Comparison of ENCODE assay signal across 19 cellular contexts in the genomic region with DNA sequence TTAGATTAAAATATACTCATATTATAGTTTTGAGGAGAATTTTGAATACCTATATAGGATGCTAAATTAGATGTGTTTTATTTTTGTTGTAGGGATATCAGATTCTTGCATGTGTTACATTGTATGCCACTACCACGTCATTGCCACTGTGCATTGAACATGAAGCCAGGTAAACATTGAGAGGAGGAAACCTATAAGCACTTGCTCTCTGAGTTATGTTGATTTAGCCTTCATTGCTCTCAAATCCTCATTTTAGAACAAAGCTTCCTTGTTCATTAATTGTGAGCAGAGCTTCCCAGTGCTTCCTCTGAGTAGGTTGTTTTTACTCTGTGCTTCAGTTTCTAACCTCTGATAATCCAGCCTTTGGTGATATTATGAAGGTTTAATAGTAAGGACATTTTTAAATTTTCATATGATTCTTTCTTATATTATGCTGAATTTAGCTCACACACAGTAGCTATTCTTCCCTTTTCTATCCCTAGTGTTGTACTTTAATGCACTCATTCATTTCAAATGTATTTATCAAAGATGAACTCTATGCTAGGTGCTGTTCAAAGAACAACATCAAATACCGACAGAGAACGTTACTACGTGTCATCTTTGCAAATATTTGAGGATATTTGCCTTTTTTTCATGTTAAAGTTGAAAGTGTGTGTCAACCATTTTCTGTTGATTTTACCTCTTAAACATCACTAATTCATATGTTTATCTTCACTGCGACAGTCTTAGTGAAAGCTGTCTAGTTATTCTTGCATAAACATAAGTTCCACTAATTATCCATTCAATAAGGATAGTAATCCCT.
"Had no signal": no experiment of that assay in that cellular context is flagged by ENCODE, and none has a peak within 500 bp of the region (broad histone marks: within the 10 kb centered on the region; RNA-seq: fewer than 3 reads in every experiment).

No MANE protein-coding gene starts in this region.

- H3K4me3 Mint-ChIP-seq: activated CD4-positive, alpha-beta T cell treated with anti-CD3 and anti-CD28 coated beads, Interleukin-2, amount 10 ng/mL, durations not matched to agents 24 days and 14 days; activated naive CD8-positive, alpha-beta T cell treated with anti-CD3 and anti-CD28 coated beads, Interleukin-2, amount 50 U/mL, for 24 hours; memory B cell; natural killer cell treated with Interleukin-12 subunit alpha and Interleukin-12 subunit beta and Interleukin-15 and Interleukin-18, amount 100 ng/mL, for 72 hours; type B pancreatic cell had no signal

- H3K9me3 Mint-ChIP-seq: type B pancreatic cell had no signal

- H3K27me3 ChIP-seq: cardiac muscle cell, esophagus squamous epithelium, foreskin keratinocyte, sigmoid colon, suprapubic skin had no signal

- H3K4me1 Mint-ChIP-seq: activated CD4-positive, alpha-beta T cell treated with anti-CD3 and anti-CD28 coated beads, Interleukin-2, amount 10 ng/mL, durations not matched to agents 24 days and 14 days; activated naive CD8-positive, alpha-beta T cell treated with anti-CD3 and anti-CD28 coated beads, Interleukin-2, amount 50 U/mL, for 24 hours; memory B cell had no signal

- ATAC-seq: activated naive CD8-positive, alpha-beta T cell treated with anti-CD3 and anti-CD28 coated beads, Interleukin-2, amount 50 U/mL, for 24 hours; left lobe of liver; natural killer cell treated with Interleukin-12 subunit alpha and Interleukin-12 subunit beta and Interleukin-15 and Interleukin-18, amount 100 ng/mL, for 72 hours; psoas muscle; stimulated activated naive CD8-positive, alpha-beta T cell treated with anti-CD3 and anti-CD28 coated beads, Interleukin-15, Interleukin-2, amounts not matched to agents 100 U/mL and 50 U/mL, for 24 hours had no signal

- H3K9me3 ChIP-seq: esophagus squamous epithelium, psoas muscle, sigmoid colon, suprapubic skin had no signal

- FAIRE-seq: astrocyte had no signal

- DNase-seq: activated CD4-positive, alpha-beta T cell treated with anti-CD3 and anti-CD28 coated beads, Interleukin-2, amount 10 ng/mL, durations not matched to agents 24 days and 14 days; activated CD8-positive, alpha-beta memory T cell treated with anti-CD3 and anti-CD28 coated beads for 24 hours; activated naive CD4-positive, alpha-beta T cell treated with Interleukin-2 at 50 U/mL for 16 hours; activated naive CD8-positive, alpha-beta T cell treated with anti-CD3 and anti-CD28 coated beads, Interleukin-2, amount 50 U/mL, for 24 hours; esophagus squamous epithelium; head of caudate nucleus; psoas muscle; sigmoid colon; stimulated activated CD4-positive, alpha-beta T cell treated with anti-CD3 and anti-CD28 coated beads, Interleukin-12 subunit alpha, Interleukin-12 subunit beta, amount 100 ng/mL, for 4 hours; stimulated activated naive CD8-positive, alpha-beta T cell treated with anti-CD3 and anti-CD28 coated beads, Interleukin-15, Interleukin-2, amounts not matched to agents 100 U/mL and 50 U/mL, for 24 hours; WERI-Rb-1 had no signal

- H3K4me3 ChIP-seq: cardiac muscle cell, psoas muscle, sigmoid colon, suprapubic skin had no signal

- H3K4me1 ChIP-seq: esophagus squamous epithelium, foreskin keratinocyte, psoas muscle, sigmoid colon had no signal

- H3K27ac Mint-ChIP-seq: activated CD4-positive, alpha-beta T cell treated with anti-CD3 and anti-CD28 coated beads, Interleukin-2, amount 10 ng/mL, durations not matched to agents 24 days and 14 days; activated naive CD8-positive, alpha-beta T cell treated with anti-CD3 and anti-CD28 coated beads, Interleukin-2, amount 50 U/mL, for 24 hours; memory B cell; natural killer cell treated with Interleukin-12 subunit alpha and Interleukin-12 subunit beta and Interleukin-15 and Interleukin-18, amount 100 ng/mL, for 72 hours; type B pancreatic cell had no signal

- H3K36me3 Mint-ChIP-seq: memory B cell, type B pancreatic cell had no signal

- H3K27me3 Mint-ChIP-seq: activated CD4-positive, alpha-beta T cell treated with anti-CD3 and anti-CD28 coated beads, Interleukin-2, amount 10 ng/mL, durations not matched to agents 24 days and 14 days; activated naive CD8-positive, alpha-beta T cell treated with anti-CD3 and anti-CD28 coated beads, Interleukin-2, amount 50 U/mL, for 24 hours; memory B cell; natural killer cell treated with Interleukin-12 subunit alpha and Interleukin-12 subunit beta and Interleukin-15 and Interleukin-18, amount 100 ng/mL, for 72 hours; type B pancreatic cell had no signal

- H3K36me3 ChIP-seq: cardiac muscle cell, esophagus squamous epithelium, sigmoid colon, suprapubic skin, WERI-Rb-1 had no signal

- H3K27ac ChIP-seq: cardiac muscle cell, esophagus squamous epithelium, foreskin keratinocyte, psoas muscle, sigmoid colon, suprapubic skin, WERI-Rb-1 had no signal
